ENCODE assay signal across 13 cellular contexts in genomic region chr10:109895848-109896247, GRCh38. TPM values are rescaled to one million over a fixed set of nuclear protein-coding genes. Genes with fewer than 3 reads are reported as not detected.
DNase-seq lines count a peak whose midpoint lies in the region; ATAC-seq and TF ChIP-seq lines count a peak whose summit lies in the region.
"Had no signal": no experiment of that assay in that cellular context is flagged by ENCODE, and none has a peak within 500 bp of the region (broad histone marks: within the 10 kb centered on the region; RNA-seq: fewer than 3 reads in every experiment).

No MANE protein-coding gene starts in this region.

- H3K27me3 ChIP-seq in right atrium auricular region = no peaks in the 10 kb centered on the region
- no peaks in the 10 kb centered on the region for H3K27me3 ChIP-seq in endodermal cell (ENCODE audit: control insufficient read depth, insufficient read depth, low read length, poor library complexity, severe bottlenecking)
- no peaks in the 10 kb centered on the region for H3K27me3 ChIP-seq in prostate gland (replicated peaks; ENCODE audit: insufficient read depth)

- DNase-seq in right atrium auricular region (ENCODE audit: low spot score) (peak; percentile 38), left cardiac atrium (no peak), endodermal cell (peak; percentile 28), prostate gland (ENCODE audit: low spot score) (no peak), cerebellar cortex (ENCODE audit: low spot score) (no peak)
- DNase-seq: activated effector memory CD4-positive, alpha-beta T cell treated with anti-CD3 and anti-CD28 coated beads, Interleukin-2, amount 50 U/mL, for 16 hours; AML-193; NCI-H1092; PC-3; T-helper 9 cell had no signal

- peak overlapping the region; percentile 74 to 84 for H3K27ac ChIP-seq in right atrium auricular region
- H3K27ac ChIP-seq in endodermal cell (ENCODE audit: low read depth, low read length) = no peak overlapping the region
- H3K27ac ChIP-seq in prostate gland = peak overlapping the region; percentile 32 to 41

- H3K4me3 Mint-ChIP-seq in endodermal cell = no peak overlapping the region

- H3K4me3 ChIP-seq in right atrium auricular region (no peak overlapping the region), endodermal cell (ENCODE audit: low read length) (no peak overlapping the region), prostate gland (no peak overlapping the region)

- H3K9ac ChIP-seq in endodermal cell (ENCODE audit: extremely low read depth, low read length, poor library complexity, severe bottlenecking) = no peak overlapping the region

- H3K4me1 Mint-ChIP-seq in endodermal cell = peaks cover 9% of the 10 kb centered on the region

- H3K9me3 ChIP-seq in right atrium auricular region (no peaks in the 10 kb centered on the region), endodermal cell (ENCODE audit: control insufficient read depth, low read length) (no peaks in the 10 kb centered on the region), prostate gland (no peaks in the 10 kb centered on the region)

- H3K4me1 ChIP-seq in right atrium auricular region (peaks cover 0 to 94% of the 10 kb centered on the region in 2 donors), endodermal cell (ENCODE audit: control insufficient read depth, insufficient read depth, low read length) (no peaks in the 10 kb centered on the region), prostate gland (replicated peaks) (peaks cover 23% of the 10 kb centered on the region)

- H3K27me3 Mint-ChIP-seq in endodermal cell (ENCODE audit: insufficient read depth) = no peaks in the 10 kb centered on the region

- no peak overlapping the region for H3K27ac Mint-ChIP-seq in endodermal cell

- H3K36me3 Mint-ChIP-seq in endodermal cell (ENCODE audit: low read depth) = peaks cover 25% of the 10 kb centered on the region

- H3K36me3 ChIP-seq in right atrium auricular region = peaks cover 9% of the 10 kb centered on the region
- H3K36me3 ChIP-seq in endodermal cell (ENCODE audit: control insufficient read depth, insufficient read depth, low read length) = peaks cover 16% of the 10 kb centered on the region
- no peaks in the 10 kb centered on the region for H3K36me3 ChIP-seq in prostate gland

- TF ChIP-seq POLR2A in prostate gland (IDR thresholded peaks at IDR 0.05) (no peak), GM18505 (IDR thresholded peaks at IDR 0.05; ENCODE audit: borderline replicate concordance, extremely low read depth, insufficient read depth, insufficient read length) (no peak)

- ATAC-seq in left cardiac atrium (no peak), GM19395 (IDR thresholded peaks at IDR 0.05; ENCODE audit: unreplicated experiment) (no peak), GM18505 (IDR thresholded peaks at IDR 0.05; ENCODE audit: unreplicated experiment) (no peak), GM19023 (IDR thresholded peaks at IDR 0.05; ENCODE audit: unreplicated experiment) (no peak)
- ATAC-seq: PC-3 had no signal

- H3K9me3 Mint-ChIP-seq in endodermal cell = no peaks in the 10 kb centered on the region

- TF ChIP-seq CTCF in right atrium auricular region (IDR thresholded peaks at IDR 0.05) (no peak), endodermal cell (conservative IDR thresholded peaks at IDR 0.05) (no peak), prostate gland (IDR thresholded peaks at IDR 0.05) (no peak)

- intact Hi-C loops in left cardiac atrium (cut with DNase I) = loop anchor here in 1 of 2 donors (10.0 kb wide), 1 partner anchor 109 kb away; the partner anchor contains the start of gene ADD3
- intact Hi-C loops in prostate gland (cut with DNase I) = no loop called here

RNA-seq across cellular contexts. Expression of gene XPNPEP1, which starts 27.5 kb away (rescaled TPM):
- total RNA-seq in right atrium auricular region = 10 to 100 TPM; 41.2 to 45.2 TPM
- 10 to 100 TPM; 36.3 to 40.7 TPM for total RNA-seq in left cardiac atrium
- 10 to 100 TPM; 39.2 to 50.2 TPM for total RNA-seq in endodermal cell
- polyA plus RNA-seq in endodermal cell (2013, experiment 1 of 2) = 54.5 TPM
- polyA plus RNA-seq in endodermal cell (2013, experiment 2 of 2) = 51.2 TPM
- total RNA-seq in prostate gland = 10 to 100 TPM; 53.4 to 64.3 TPM

Comparison
In these comparisons a context has a peak if more than half of its experiments do, and no peak if none do; other contexts are left out.
1. DNase-seq: peak in right atrium auricular region (single experiment) and endodermal cell (single experiment); none in left cardiac atrium (single experiment), prostate gland (single experiment) and cerebellar cortex (single experiment).